23 cellular contexts compared by ENCODE assay signal in the genomic region with DNA sequence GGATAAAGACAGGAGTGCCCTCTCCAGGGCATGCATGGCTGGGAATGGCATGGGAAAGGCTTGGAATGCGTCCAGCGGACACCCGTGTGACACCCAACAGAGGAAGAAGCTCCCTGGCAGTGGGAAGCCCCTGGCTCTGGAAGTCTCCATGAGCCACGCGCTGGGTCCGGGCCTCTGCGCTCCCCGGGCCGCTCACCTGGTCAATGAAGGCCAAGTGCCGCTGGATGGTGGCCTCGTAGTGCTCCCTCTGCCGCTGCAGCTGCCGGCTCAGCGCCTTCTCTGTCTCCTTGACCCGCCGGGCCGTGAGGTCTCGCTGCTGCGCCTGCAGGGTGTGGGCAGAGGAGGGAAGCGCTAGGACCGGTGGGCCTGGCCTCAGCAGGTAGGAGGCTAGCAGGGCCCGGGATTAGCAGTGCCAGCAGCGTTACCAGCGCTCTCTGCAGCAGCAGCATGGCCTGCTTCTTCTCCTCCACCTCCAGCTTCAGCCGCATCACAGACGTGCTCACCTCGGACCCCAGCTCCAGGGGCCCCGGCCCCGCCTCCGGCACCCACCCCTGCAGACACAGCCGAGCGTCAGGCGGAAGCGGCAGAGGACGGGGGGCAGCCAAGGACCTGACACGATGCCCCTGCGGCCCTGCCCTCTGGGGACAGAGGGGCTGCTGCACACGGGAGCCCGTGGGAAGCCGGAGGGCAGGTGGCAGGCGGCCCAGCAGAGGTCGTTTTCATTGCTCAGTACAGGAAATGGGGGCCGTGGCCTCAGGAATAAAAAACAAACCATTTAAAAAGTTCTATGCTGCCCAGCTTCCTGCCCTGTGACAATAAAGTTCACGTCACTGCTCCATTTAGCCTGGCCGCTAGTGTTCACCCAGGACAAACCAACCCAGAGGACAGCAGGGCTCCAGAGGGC. TPM values are rescaled to one million over a fixed set of nuclear protein-coding genes. Genes with fewer than 3 reads are reported as not detected.
"Had no signal": no experiment of that assay in that cellular context is flagged by ENCODE, and none has a peak within 500 bp of the region (broad histone marks: within the 10 kb centered on the region; RNA-seq: fewer than 3 reads in every experiment).

No MANE protein-coding gene starts in this region.

- DNase-seq: activated CD4-positive, alpha-beta T cell treated with anti-CD3 and anti-CD28 coated beads, Interleukin-2, amount 10 ng/mL, durations not matched to agents 7 days and 5 days; activated CD8-positive, alpha-beta T cell treated with anti-CD3 and anti-CD28 coated beads, Interleukin-2, amount 10 ng/mL, durations not matched to agents 7 days and 5 days; activated naive CD4-positive, alpha-beta T cell treated with Interleukin-2 at 50 U/mL for 16 hours; activated naive CD8-positive, alpha-beta T cell treated with anti-CD3 and anti-CD28 coated beads, Interleukin-2, amount 10 ng/mL, durations not matched to agents 7 days and 5 days; activated T-cell treated with anti-CD3 and anti-CD28 coated beads, Interleukin-2, amount 50 U/mL, for 24 hours; amygdala; dorsolateral prefrontal cortex; foreskin fibroblast; glutamatergic neuron; left ventricle myocardium superior; naive thymus-derived CD8-positive, alpha-beta T cell; stimulated activated naive B cell treated with anti-CD40 and anti-IgM and Interleukin-4, amounts not matched to agents 10 μg/mL and 1 μg/mL and 100 μg/mL, for 72 hours; T1000; tibial artery; uterus had no signal

- H3K79me2 ChIP-seq: parathyroid adenoma had no signal

- H3K27me3 ChIP-seq: cardiac muscle cell, dorsolateral prefrontal cortex, neutrophil, tibial artery, uterus had no signal

- H3K27ac ChIP-seq: cardiac muscle cell, dorsolateral prefrontal cortex, epithelial cell of prostate, neutrophil, parathyroid adenoma, tibial artery, uterus had no signal

- H3K4me1 ChIP-seq: parathyroid adenoma, tibial artery, uterus had no signal

- H3K9ac ChIP-seq: parathyroid adenoma had no signal

- H2AFZ ChIP-seq: parathyroid adenoma had no signal

- H3K36me3 ChIP-seq: cardiac muscle cell, uterus had no signal

- FAIRE-seq: keratinocyte had no signal

- H3K4me3 ChIP-seq: cardiac muscle cell, tibial artery, uterus had no signal

- ATAC-seq: activated CD4-positive, CD25-positive, alpha-beta regulatory T cell treated with anti-CD3 and anti-CD28 coated beads, Interleukin-2, amount 50 U/mL, for 24 hours; activated CD8-positive, alpha-beta T cell treated with anti-CD3 and anti-CD28 coated beads, Interleukin-2, amount 10 ng/mL, durations not matched to agents 7 days and 5 days; left ventricle myocardium superior; naive thymus-derived CD8-positive, alpha-beta T cell; stimulated activated naive B cell treated with anti-CD40 and anti-IgM and Interleukin-4, amounts not matched to agents 10 μg/mL and 1 μg/mL and 100 μg/mL, for 72 hours had no signal

- H3K9me3 ChIP-seq: neutrophil, tibial artery, uterus had no signal

RNA-seq across cellular contexts. Expression of a gene that starts 30.7 kb away (rescaled TPM):
- polyA plus RNA-seq: naive thymus-derived CD8-positive, alpha-beta T cell had no signal

RNA-seq across cellular contexts. Expression of a gene that starts 31.4 kb away (rescaled TPM):
- total RNA-seq: activated CD4-positive, alpha-beta T cell treated with anti-CD3 and anti-CD28 coated beads, Interleukin-2, amount 10 ng/mL, durations not matched to agents 7 days and 5 days; activated CD8-positive, alpha-beta T cell treated with anti-CD3 and anti-CD28 coated beads, Interleukin-2, amount 10 ng/mL, durations not matched to agents 7 days and 5 days; activated naive CD8-positive, alpha-beta T cell treated with anti-CD3 and anti-CD28 coated beads, Interleukin-2, amount 10 ng/mL, durations not matched to agents 7 days and 5 days; activated T-helper 2 cell treated with anti-CD3 and anti-CD28 coated beads, Interferon-gamma antibody, Interleukin-2, Interleukin-4, amounts not matched to agents 10 μg/mL and 5 μg/mL and 100 μg/mL, durations not matched to agents 14 hours and 24 hours and 36 hours; mesenteric fat pad; naive thymus-derived CD8-positive, alpha-beta T cell; uterus had no signal
- polyA plus RNA-seq: keratinocyte; naive thymus-derived CD8-positive, alpha-beta T cell had no signal
